Comparison of ENCODE assay signal across 1 cellular context in genomic region chr16:30741461-30741914, GRCh38.
TF ChIP-seq lines count a peak whose summit lies in the region.

No MANE protein-coding gene starts in this region.

TF ChIP-seq in endothelial cell of umbilical vein, 7 proteins besides CTCF, POLR2A, EP300 and RAD21:
- TF ChIP-seq, protein P1, sequence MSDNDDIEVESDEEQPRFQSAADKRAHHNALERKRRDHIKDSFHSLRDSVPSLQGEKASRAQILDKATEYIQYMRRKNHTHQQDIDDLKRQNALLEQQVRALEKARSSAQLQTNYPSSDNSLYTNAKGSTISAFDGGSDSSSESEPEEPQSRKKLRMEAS (IDR thresholded peaks at IDR 0.05; ENCODE audit: insufficient read depth, insufficient read length): no peak
- TF ChIP-seq GATA2 (IDR thresholded peaks at IDR 0.05; ENCODE audit: insufficient read depth, insufficient read length, low read depth, low read length): no peak
- peak; percentile 46 for TF ChIP-seq JUN (IDR thresholded peaks at IDR 0.05; ENCODE audit: borderline replicate concordance, insufficient read depth, insufficient read length, low read depth)
- peak; percentile 52 for TF ChIP-seq FOS (IDR thresholded peaks at IDR 0.05; ENCODE audit: borderline replicate concordance, insufficient read depth, low read length)
- TF ChIP-seq POLR2AphosphoS5 (IDR thresholded peaks at IDR 0.05; ENCODE audit: insufficient read depth, low read depth, low read length): no peak
